14 cellular contexts compared by ENCODE assay signal in the genomic region with DNA sequence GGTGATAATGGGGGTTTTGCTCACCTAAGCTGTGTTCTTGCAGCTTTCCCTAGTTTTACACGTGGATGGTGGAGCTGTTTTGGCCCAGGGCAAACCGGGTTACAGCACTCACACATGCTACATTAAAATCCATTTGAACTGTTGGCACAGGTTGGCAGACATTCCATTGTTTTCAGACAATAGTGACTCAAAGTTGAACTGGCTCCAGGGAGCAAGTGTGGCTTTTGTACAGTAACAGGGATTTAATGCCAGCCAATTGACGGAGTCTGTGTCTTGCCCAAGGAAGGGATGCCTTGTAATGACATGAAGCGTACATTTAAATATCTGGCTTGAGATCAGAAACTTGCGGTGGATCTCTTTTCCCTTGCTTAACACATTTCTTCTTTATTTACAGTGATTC.
A peak's percentile ranks its signal among the peaks of the same experiment; 100 is the strongest.
DNase-seq lines count a peak whose midpoint lies in the region; ATAC-seq, FAIRE-seq and TF ChIP-seq lines count a peak whose summit lies in the region.
"Had no signal": no experiment of that assay in that cellular context is flagged by ENCODE, and none has a peak within 500 bp of the region (broad histone marks: within the 10 kb centered on the region; RNA-seq: fewer than 3 reads in every experiment).

No MANE protein-coding gene starts in this region.

- dilution Hi-C loops in keratinocyte (cut with MboI; ENCODE audit: extremely low pct_ligation_motif_present, low sequenced_read_pairs), result no loop called here

- no peak overlapping the region for H2AFZ ChIP-seq in keratinocyte (ENCODE audit: control insufficient read depth, low read length)

- peaks cover 2% of the 10 kb centered on the region for H3K9me1 ChIP-seq in keratinocyte (ENCODE audit: control insufficient read depth, extremely low read depth, insufficient read depth, low read length)

- H3K36me3 Mint-ChIP-seq in stimulated activated naive CD8-positive, alpha-beta T cell treated with anti-CD3 and anti-CD28 coated beads, Interleukin-15, Interleukin-2, amounts not matched to agents 100 ng/mL and 50 ng/mL, for 24 hours (ENCODE audit: low read depth), result peaks cover 43% of the 10 kb centered on the region

- no peak for ATAC-seq in stimulated activated naive CD8-positive, alpha-beta T cell treated with anti-CD3 and anti-CD28 coated beads, Interleukin-15, Interleukin-2, amounts not matched to agents 100 U/mL and 50 U/mL, for 24 hours
- ATAC-seq in activated CD4-positive, CD25-positive, alpha-beta regulatory T cell treated with anti-CD3 and anti-CD28 coated beads, Interleukin-2, amount 50 U/mL, for 24 hours, result no peak

- no peak for TF ChIP-seq CTCF in keratinocyte (optimal IDR thresholded peaks at IDR 0.05 in 1 of 3, IDR thresholded peaks at IDR 0.05 in 1 of 3, conservative IDR thresholded peaks at IDR 0.05 in 1 of 3; ENCODE audit: extremely low read depth in 1 of 3, insufficient read depth in 2 of 3, low read length in 3 of 3)

- peaks cover 3 to 6% of the 10 kb centered on the region in 2 experiments for H3K36me3 ChIP-seq in keratinocyte (ENCODE audit: control insufficient read depth in 2 of 2, extremely low read depth in 1 of 2, insufficient read depth in 2 of 2, low read length in 2 of 2)
- H3K36me3 ChIP-seq: upper lobe of right lung had no signal

- H3K4me1 ChIP-seq in keratinocyte (ENCODE audit: control insufficient read depth, extremely low read depth, insufficient read depth, low read length), result peaks cover 21% of the 10 kb centered on the region

- H3K79me2 ChIP-seq in keratinocyte (ENCODE audit: control insufficient read depth, insufficient read depth, low read length), result peaks cover 35% of the 10 kb centered on the region

- peak; percentile 94 for FAIRE-seq in keratinocyte (lab: Jason Lieb, UNC)

- no peak overlapping the region for H3K4me3 Mint-ChIP-seq in stimulated activated naive CD8-positive, alpha-beta T cell treated with anti-CD3 and anti-CD28 coated beads, Interleukin-15, Interleukin-2, amounts not matched to agents 100 ng/mL and 50 ng/mL, for 24 hours
- H3K4me3 Mint-ChIP-seq: activated CD4-positive, alpha-beta memory T cell treated with anti-CD3 and anti-CD28 coated beads, Interleukin-2, amount 10 ng/mL, durations not matched to agents 7 days and 5 days; T-helper 1 cell treated with Interleukin-12 subunit alpha and Interleukin-12 subunit beta and Interleukin-4 antibody, amounts not matched to agents 30 μg/mL and 1 μg/mL, for 36 hours had no signal

- peaks cover 3% of the 10 kb centered on the region for H4K20me1 ChIP-seq in keratinocyte (ENCODE audit: control insufficient read depth, extremely low read depth, insufficient read depth, low read length)

- no peaks in the 10 kb centered on the region for H3K27me3 ChIP-seq in keratinocyte (ENCODE audit: control insufficient read depth, extremely low read depth, insufficient read depth, low read length)
- H3K27me3 ChIP-seq: upper lobe of right lung had no signal

- H3K9ac ChIP-seq in keratinocyte (ENCODE audit: control insufficient read depth, extremely low read depth, insufficient read depth, low read length), result peak overlapping the region; percentile 38

- H3K4me3 ChIP-seq in keratinocyte (ENCODE audit: control insufficient read depth in 2 of 3, extremely low read depth in 1 of 3, insufficient read depth in 2 of 3, low read depth in 1 of 3, low read length in 3 of 3), result peak overlapping the region in 1 of 3 experiments; percentile 11
- H3K4me3 ChIP-seq: upper lobe of right lung had no signal

- no peaks in the 10 kb centered on the region for H3K27me3 Mint-ChIP-seq in stimulated activated naive CD8-positive, alpha-beta T cell treated with anti-CD3 and anti-CD28 coated beads, Interleukin-15, Interleukin-2, amounts not matched to agents 100 ng/mL and 50 ng/mL, for 24 hours
- H3K27me3 Mint-ChIP-seq: activated CD4-positive, alpha-beta memory T cell treated with anti-CD3 and anti-CD28 coated beads, Interleukin-2, amount 10 ng/mL, durations not matched to agents 7 days and 5 days had no signal

- peak overlapping the region; percentile 76 for H3K4me2 ChIP-seq in keratinocyte (ENCODE audit: control insufficient read depth, extremely low read depth, insufficient read depth, low read depth, low read length)

- H3K27ac Mint-ChIP-seq in stimulated activated naive CD8-positive, alpha-beta T cell treated with anti-CD3 and anti-CD28 coated beads, Interleukin-15, Interleukin-2, amounts not matched to agents 100 ng/mL and 50 ng/mL, for 24 hours, result peak overlapping the region; percentile 20
- H3K27ac Mint-ChIP-seq: activated CD4-positive, alpha-beta memory T cell treated with anti-CD3 and anti-CD28 coated beads, Interleukin-2, amount 10 ng/mL, durations not matched to agents 7 days and 5 days; T-helper 1 cell treated with Interleukin-12 subunit alpha and Interleukin-12 subunit beta and Interleukin-4 antibody, amounts not matched to agents 30 μg/mL and 1 μg/mL, for 36 hours had no signal

- H3K9me3 Mint-ChIP-seq in stimulated activated naive CD8-positive, alpha-beta T cell treated with anti-CD3 and anti-CD28 coated beads, Interleukin-15, Interleukin-2, amounts not matched to agents 100 ng/mL and 50 ng/mL, for 24 hours, result no peaks in the 10 kb centered on the region
- H3K9me3 Mint-ChIP-seq: activated CD4-positive, alpha-beta memory T cell treated with anti-CD3 and anti-CD28 coated beads, Interleukin-2, amount 10 ng/mL, durations not matched to agents 7 days and 5 days; T-helper 1 cell treated with Interleukin-12 subunit alpha and Interleukin-12 subunit beta and Interleukin-4 antibody, amounts not matched to agents 30 μg/mL and 1 μg/mL, for 36 hours had no signal

- H3K9me3 ChIP-seq in keratinocyte (ENCODE audit: control insufficient read depth, low read depth, low read length), result no peaks in the 10 kb centered on the region
- H3K9me3 ChIP-seq: upper lobe of right lung had no signal

- no peak for DNase-seq in stimulated activated naive CD8-positive, alpha-beta T cell treated with anti-CD3 and anti-CD28 coated beads, Interleukin-15, Interleukin-2, amounts not matched to agents 100 U/mL and 50 U/mL, for 24 hours
- peak; percentile 76 for DNase-seq in astrocyte of the hippocampus (ENCODE audit: low read depth, low spot score)
- peak; percentile 62 for DNase-seq in keratinocyte (ENCODE audit: low read depth, low spot score)
- no peak for DNase-seq in SKM-1 (lab: John Stamatoyannopoulos, UW; ENCODE audit: unreplicated experiment)
- no peak for DNase-seq in cortex of kidney (lab: John Stamatoyannopoulos, UW)
- no peak for DNase-seq in activated CD4-positive, alpha-beta T cell treated with anti-CD3 and anti-CD28 coated beads for 48 hours
- DNase-seq: activated CD4-positive, alpha-beta memory T cell treated with anti-CD3 and anti-CD28 coated beads, Interleukin-2, amount 10 ng/mL, durations not matched to agents 7 days and 5 days; activated naive CD4-positive, alpha-beta T cell treated with anti-CD3 and anti-CD28 coated beads, Interleukin-2, amount 50 U/mL, for 16 hours; EL; NCI-H1092 treated with DMSO at 0.1 percent for 48 hours; upper lobe of right lung had no signal

- H3K4me1 Mint-ChIP-seq in stimulated activated naive CD8-positive, alpha-beta T cell treated with anti-CD3 and anti-CD28 coated beads, Interleukin-15, Interleukin-2, amounts not matched to agents 100 ng/mL and 50 ng/mL, for 24 hours (ENCODE audit: low read depth), result peaks cover 69% of the 10 kb centered on the region

- H3K27ac ChIP-seq in keratinocyte (ENCODE audit: control insufficient read depth, insufficient read depth, low read length), result peak overlapping the region; percentile 10
- H3K27ac ChIP-seq: upper lobe of right lung had no signal

Comparison
In these comparisons a context has a peak if more than half of its experiments do, and no peak if none do; other contexts are left out.
1. DNase-seq: peak in astrocyte of the hippocampus (single experiment) and keratinocyte (single experiment); none in stimulated activated naive CD8-positive, alpha-beta T cell treated with anti-CD3 and anti-CD28 coated beads, Interleukin-15, Interleukin-2, amounts not matched to agents 100 U/mL and 50 U/mL, for 24 hours (single experiment), SKM-1 (single experiment), cortex of kidney (single experiment) and activated CD4-positive, alpha-beta T cell treated with anti-CD3 and anti-CD28 coated beads for 48 hours (single experiment).